Comparison of ENCODE assay signal across 2 cellular contexts in the genomic region with DNA sequence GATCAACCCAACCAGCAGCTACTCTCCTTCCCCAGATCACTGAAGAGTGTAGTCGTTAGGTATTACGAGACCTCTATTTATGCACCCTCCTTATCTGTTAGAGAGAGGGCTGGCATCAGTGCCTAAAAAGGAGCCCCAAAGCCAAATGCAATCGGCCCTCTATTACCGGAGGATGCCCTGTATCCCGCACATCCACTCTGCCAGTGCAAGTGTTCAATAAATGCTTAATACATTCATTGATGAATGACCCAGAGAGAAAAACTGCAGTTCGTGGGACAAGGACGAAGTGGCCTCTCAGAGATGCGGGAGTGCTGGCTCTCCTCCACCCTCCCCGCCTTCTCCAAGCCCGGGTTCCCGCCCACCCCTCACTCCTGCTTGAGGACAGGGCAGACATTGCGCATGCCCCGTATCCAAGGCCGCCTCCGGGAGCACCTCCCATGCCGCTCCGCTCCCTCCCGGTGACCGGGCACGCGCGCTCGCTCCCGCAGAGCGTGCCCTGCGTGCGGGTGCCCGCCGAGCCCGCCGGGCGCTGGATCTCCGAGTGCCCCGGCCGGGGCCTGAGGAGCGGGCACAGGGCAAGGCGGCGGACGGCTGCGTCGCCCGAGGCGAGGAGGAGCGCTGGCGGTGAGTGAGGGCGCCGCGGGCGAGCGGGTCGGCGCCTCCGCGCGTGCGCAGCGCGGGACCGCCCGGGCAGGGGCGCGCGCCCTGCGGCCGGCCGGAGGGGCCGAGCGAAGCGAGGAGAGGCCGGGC.
TF ChIP-seq lines count a peak whose summit lies in the region.

No MANE protein-coding gene starts in this region.

TF ChIP-seq in SK-N-SH, 30 proteins besides CTCF, POLR2A, EP300 and RAD21 (continued from another document):
- TF ChIP-seq JUND (IDR thresholded peaks at IDR 0.05) (no peak), TAF1 (IDR thresholded peaks at IDR 0.05; ENCODE audit: borderline replicate concordance, low read depth, low read length) (0 out of 2 replicates have a peak, but pooled peaks have one; percentile 36), MXI1 (IDR thresholded peaks at IDR 0.05; ENCODE audit: low read depth, low read length) (peak; percentile 28)

TF ChIP-seq in GM12878, 131 proteins besides CTCF, POLR2A, EP300 and RAD21:
- TF ChIP-seq, protein P1, sequence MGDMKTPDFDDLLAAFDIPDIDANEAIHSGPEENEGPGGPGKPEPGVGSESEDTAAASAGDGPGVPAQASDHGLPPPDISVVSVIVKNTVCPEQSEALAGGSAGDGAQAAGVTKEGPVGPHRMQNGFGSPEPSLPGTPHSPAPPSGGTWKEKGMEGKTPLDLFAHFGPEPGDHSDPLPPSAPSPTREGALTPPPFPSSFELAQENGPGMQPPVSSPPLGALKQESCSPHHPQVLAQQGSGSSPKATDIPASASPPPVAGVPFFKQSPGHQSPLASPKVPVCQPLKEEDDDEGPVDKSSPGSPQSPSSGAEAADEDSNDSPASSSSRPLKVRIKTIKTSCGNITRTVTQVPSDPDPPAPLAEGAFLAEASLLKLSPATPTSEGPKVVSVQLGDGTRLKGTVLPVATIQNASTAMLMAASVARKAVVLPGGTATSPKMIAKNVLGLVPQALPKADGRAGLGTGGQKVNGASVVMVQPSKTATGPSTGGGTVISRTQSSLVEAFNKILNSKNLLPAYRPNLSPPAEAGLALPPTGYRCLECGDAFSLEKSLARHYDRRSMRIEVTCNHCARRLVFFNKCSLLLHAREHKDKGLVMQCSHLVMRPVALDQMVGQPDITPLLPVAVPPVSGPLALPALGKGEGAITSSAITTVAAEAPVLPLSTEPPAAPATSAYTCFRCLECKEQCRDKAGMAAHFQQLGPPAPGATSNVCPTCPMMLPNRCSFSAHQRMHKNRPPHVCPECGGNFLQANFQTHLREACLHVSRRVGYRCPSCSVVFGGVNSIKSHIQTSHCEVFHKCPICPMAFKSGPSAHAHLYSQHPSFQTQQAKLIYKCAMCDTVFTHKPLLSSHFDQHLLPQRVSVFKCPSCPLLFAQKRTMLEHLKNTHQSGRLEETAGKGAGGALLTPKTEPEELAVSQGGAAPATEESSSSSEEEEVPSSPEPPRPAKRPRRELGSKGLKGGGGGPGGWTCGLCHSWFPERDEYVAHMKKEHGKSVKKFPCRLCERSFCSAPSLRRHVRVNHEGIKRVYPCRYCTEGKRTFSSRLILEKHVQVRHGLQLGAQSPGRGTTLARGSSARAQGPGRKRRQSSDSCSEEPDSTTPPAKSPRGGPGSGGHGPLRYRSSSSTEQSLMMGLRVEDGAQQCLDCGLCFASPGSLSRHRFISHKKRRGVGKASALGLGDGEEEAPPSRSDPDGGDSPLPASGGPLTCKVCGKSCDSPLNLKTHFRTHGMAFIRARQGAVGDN (IDR thresholded peaks at IDR 0.05): no peak
- no peak for TF ChIP-seq GATAD2B (conservative IDR thresholded peaks at IDR 0.05; ENCODE audit: low read depth)
- TF ChIP-seq, protein P2, sequence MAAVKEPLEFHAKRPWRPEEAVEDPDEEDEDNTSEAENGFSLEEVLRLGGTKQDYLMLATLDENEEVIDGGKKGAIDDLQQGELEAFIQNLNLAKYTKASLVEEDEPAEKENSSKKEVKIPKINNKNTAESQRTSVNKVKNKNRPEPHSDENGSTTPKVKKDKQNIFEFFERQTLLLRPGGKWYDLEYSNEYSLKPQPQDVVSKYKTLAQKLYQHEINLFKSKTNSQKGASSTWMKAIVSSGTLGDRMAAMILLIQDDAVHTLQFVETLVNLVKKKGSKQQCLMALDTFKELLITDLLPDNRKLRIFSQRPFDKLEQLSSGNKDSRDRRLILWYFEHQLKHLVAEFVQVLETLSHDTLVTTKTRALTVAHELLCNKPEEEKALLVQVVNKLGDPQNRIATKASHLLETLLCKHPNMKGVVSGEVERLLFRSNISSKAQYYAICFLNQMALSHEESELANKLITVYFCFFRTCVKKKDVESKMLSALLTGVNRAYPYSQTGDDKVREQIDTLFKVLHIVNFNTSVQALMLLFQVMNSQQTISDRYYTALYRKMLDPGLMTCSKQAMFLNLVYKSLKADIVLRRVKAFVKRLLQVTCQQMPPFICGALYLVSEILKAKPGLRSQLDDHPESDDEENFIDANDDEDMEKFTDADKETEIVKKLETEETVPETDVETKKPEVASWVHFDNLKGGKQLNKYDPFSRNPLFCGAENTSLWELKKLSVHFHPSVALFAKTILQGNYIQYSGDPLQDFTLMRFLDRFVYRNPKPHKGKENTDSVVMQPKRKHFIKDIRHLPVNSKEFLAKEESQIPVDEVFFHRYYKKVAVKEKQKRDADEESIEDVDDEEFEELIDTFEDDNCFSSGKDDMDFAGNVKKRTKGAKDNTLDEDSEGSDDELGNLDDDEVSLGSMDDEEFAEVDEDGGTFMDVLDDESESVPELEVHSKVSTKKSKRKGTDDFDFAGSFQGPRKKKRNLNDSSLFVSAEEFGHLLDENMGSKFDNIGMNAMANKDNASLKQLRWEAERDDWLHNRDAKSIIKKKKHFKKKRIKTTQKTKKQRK (IDR thresholded peaks at IDR 0.05; ENCODE audit: low read depth, low read length): no peak
- peak in 1 of 2 experiments; percentile 64; a peak in 2 of 4 replicates for TF ChIP-seq BHLHE40 (IDR thresholded peaks at IDR 0.05; ENCODE audit: borderline replicate concordance in 1 of 2, low read depth in 2 of 2, low read length in 1 of 2)
- peak; percentile 54; the same call in 1 of the 2 replicates for TF ChIP-seq IKZF1 (conservative IDR thresholded peaks at IDR 0.05)
- 0 out of 2 replicates have a peak, but pooled peaks have one; percentile 40 for TF ChIP-seq SMARCA5 (IDR thresholded peaks at IDR 0.05)
- TF ChIP-seq NBN (IDR thresholded peaks at IDR 0.05): no peak
- peak; percentile 91 for TF ChIP-seq NFXL1 (IDR thresholded peaks at IDR 0.05; ENCODE audit: borderline replicate concordance)
- peak; percentile 43; the same call in 1 of the 2 replicates for TF ChIP-seq BACH1 (IDR thresholded peaks at IDR 0.05; ENCODE audit: borderline replicate concordance)
- TF ChIP-seq, protein P3, sequence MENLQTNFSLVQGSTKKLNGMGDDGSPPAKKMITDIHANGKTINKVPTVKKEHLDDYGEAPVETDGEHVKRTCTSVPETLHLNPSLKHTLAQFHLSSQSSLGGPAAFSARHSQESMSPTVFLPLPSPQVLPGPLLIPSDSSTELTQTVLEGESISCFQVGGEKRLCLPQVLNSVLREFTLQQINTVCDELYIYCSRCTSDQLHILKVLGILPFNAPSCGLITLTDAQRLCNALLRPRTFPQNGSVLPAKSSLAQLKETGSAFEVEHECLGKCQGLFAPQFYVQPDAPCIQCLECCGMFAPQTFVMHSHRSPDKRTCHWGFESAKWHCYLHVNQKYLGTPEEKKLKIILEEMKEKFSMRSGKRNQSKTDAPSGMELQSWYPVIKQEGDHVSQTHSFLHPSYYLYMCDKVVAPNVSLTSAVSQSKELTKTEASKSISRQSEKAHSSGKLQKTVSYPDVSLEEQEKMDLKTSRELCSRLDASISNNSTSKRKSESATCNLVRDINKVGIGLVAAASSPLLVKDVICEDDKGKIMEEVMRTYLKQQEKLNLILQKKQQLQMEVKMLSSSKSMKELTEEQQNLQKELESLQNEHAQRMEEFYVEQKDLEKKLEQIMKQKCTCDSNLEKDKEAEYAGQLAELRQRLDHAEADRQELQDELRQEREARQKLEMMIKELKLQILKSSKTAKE (IDR thresholded peaks at IDR 0.05; ENCODE audit: low read depth, poor library complexity, severe bottlenecking): no peak
- TF ChIP-seq, protein P4, sequence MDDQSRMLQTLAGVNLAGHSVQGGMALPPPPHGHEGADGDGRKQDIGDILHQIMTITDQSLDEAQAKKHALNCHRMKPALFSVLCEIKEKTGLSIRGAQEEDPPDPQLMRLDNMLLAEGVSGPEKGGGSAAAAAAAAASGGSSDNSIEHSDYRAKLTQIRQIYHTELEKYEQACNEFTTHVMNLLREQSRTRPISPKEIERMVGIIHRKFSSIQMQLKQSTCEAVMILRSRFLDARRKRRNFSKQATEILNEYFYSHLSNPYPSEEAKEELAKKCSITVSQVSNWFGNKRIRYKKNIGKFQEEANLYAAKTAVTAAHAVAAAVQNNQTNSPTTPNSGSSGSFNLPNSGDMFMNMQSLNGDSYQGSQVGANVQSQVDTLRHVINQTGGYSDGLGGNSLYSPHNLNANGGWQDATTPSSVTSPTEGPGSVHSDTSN (IDR thresholded peaks at IDR 0.05; ENCODE audit: insufficient replicate concordance, low read depth, low read length): no peak
- TF ChIP-seq SMAD1 (IDR thresholded peaks at IDR 0.05; ENCODE audit: low read depth, partially characterized antibody): no peak
- 0 out of 2 replicates have a peak, but pooled peaks have one; percentile 15 for TF ChIP-seq NRF1 (conservative IDR thresholded peaks at IDR 0.05; ENCODE audit: low read depth, low read length)
- no peak for TF ChIP-seq TCF7 (IDR thresholded peaks at IDR 0.05; ENCODE audit: borderline replicate concordance)
